In genomic region chr4:61507091-61507490, GRCh38 we compare ENCODE assay signal across 23 cellular contexts.
DNase-seq lines count a peak whose midpoint lies in the region; ATAC-seq, FAIRE-seq and TF ChIP-seq lines count a peak whose summit lies in the region.
"Had no signal": no experiment of that assay in that cellular context is flagged by ENCODE, and none has a peak within 500 bp of the region (broad histone marks: within the 10 kb centered on the region; RNA-seq: fewer than 3 reads in every experiment).

No MANE protein-coding gene starts in this region.

- intact Hi-C loops in testis (cut with DNase I; ENCODE audit: low total_unique reads), result no loop called here

- H3K36me3 Mint-ChIP-seq in astrocyte (ENCODE audit: low read depth, unreplicated experiment), result no peaks in the 10 kb centered on the region
- peaks cover 16% of the 10 kb centered on the region for H3K36me3 Mint-ChIP-seq in neural crest cell (ENCODE audit: low read depth)
- H3K36me3 Mint-ChIP-seq: CD4-positive, alpha-beta memory T cell had no signal

- H3K36me3 ChIP-seq in astrocyte (ENCODE audit: insufficient read depth, low read length), result no peaks in the 10 kb centered on the region
- H3K36me3 ChIP-seq in testis (ENCODE audit: low read depth, missing control alignments), result no peaks in the 10 kb centered on the region
- H3K36me3 ChIP-seq: BLaER1 treated with 17β-estradiol and CSF1 and Interleukin-3, amounts not matched to agents 10 nM and 100 nM; HAP-1 had no signal

- no peaks in the 10 kb centered on the region for H3K9me3 ChIP-seq in astrocyte (ENCODE audit: insufficient read depth, low read depth, low read length)
- H3K9me3 ChIP-seq in testis, result no peaks in the 10 kb centered on the region
- H3K9me3 ChIP-seq: HAP-1 had no signal

- H3K27ac ChIP-seq in astrocyte (ENCODE audit: low read depth, low read length) (no peak overlapping the region), testis (no peak overlapping the region)
- H3K27ac ChIP-seq: BLaER1 treated with 17β-estradiol and CSF1 and Interleukin-3, amounts not matched to agents 10 nM and 100 nM; GM23248; RWPE1 had no signal

- no peak for FAIRE-seq in astrocyte (lab: Jason Lieb, UNC)
- peak; percentile 70 for FAIRE-seq in urothelium cell line (lab: Jason Lieb, UNC)
- FAIRE-seq: G401.6, GM12892 had no signal

- no peak overlapping the region for H3K4me3 Mint-ChIP-seq in astrocyte (ENCODE audit: unreplicated experiment)
- peak overlapping the region; percentile 25 for H3K4me3 Mint-ChIP-seq in neural crest cell
- H3K4me3 Mint-ChIP-seq: CD4-positive, alpha-beta memory T cell had no signal

- peaks cover 6% of the 10 kb centered on the region for H3K4me1 Mint-ChIP-seq in astrocyte (ENCODE audit: low read depth, unreplicated experiment)
- peaks cover 33% of the 10 kb centered on the region for H3K4me1 Mint-ChIP-seq in neural crest cell
- H3K4me1 Mint-ChIP-seq: CD4-positive, alpha-beta memory T cell had no signal

- H3K4me1 ChIP-seq in astrocyte (ENCODE audit: insufficient read depth, low read length), result peaks cover 4% of the 10 kb centered on the region
- H3K4me1 ChIP-seq in testis, result no peaks in the 10 kb centered on the region
- H3K4me1 ChIP-seq: BLaER1 treated with 17β-estradiol and CSF1 and Interleukin-3, amounts not matched to agents 10 nM and 100 nM had no signal

- H4K20me1 ChIP-seq in astrocyte (ENCODE audit: insufficient read depth, low read length), result no peaks in the 10 kb centered on the region
- H4K20me1 ChIP-seq: BLaER1 treated with 17β-estradiol and CSF1 and Interleukin-3, amounts not matched to agents 10 nM and 100 nM had no signal

- DNase-seq in NCI-H1930 (lab: John Stamatoyannopoulos, UW), result peak; percentile 62 to 63
- peak; percentile 18 for DNase-seq in astrocyte (ENCODE audit: low read depth)
- DNase-seq in neural crest cell (ENCODE audit: low read depth, low spot score), result no peak
- DNase-seq in urothelium cell line (ENCODE audit: low spot score), result no peak
- DNase-seq in testis, result no peak
- no peak for DNase-seq in SIG-M5 (lab: John Stamatoyannopoulos, UW)
- DNase-seq: Calu3; CD4-positive, alpha-beta memory T cell; DMS153; GM23248; KBM-7; MM.1S; NCI-H1092 treated with DMSO at 0.1 percent for 48 hours; NCI-H1694; NK-92 treated with Interleukin-12 subunit alpha and Interleukin-12 subunit beta, amount 100 ng/mL, for 24 hours; SHP77 treated with DMSO at 0.1 percent for 48 hours had no signal

- no peak overlapping the region for H3K4me2 ChIP-seq in astrocyte (ENCODE audit: low read length)
- H3K4me2 ChIP-seq: BLaER1 treated with 17β-estradiol and CSF1 and Interleukin-3, amounts not matched to agents 10 nM and 100 nM had no signal

- H3K27ac Mint-ChIP-seq in astrocyte (ENCODE audit: unreplicated experiment) (no peak overlapping the region), neural crest cell (ENCODE audit: unreplicated experiment) (no peak overlapping the region)
- H3K27ac Mint-ChIP-seq: CD4-positive, alpha-beta memory T cell had no signal

- H2AFZ ChIP-seq in astrocyte (ENCODE audit: low read depth, low read length), result no peak overlapping the region
- H2AFZ ChIP-seq: GM23248 had no signal

- no peak for TF ChIP-seq CTCF in astrocyte (IDR thresholded peaks at IDR 0.05; ENCODE audit: insufficient read depth, low read depth, low read length)
- no peak for TF ChIP-seq CTCF in neural crest cell (conservative IDR thresholded peaks at IDR 0.05)
- TF ChIP-seq CTCF in testis (IDR thresholded peaks at IDR 0.05), result no peak

- no peaks in the 10 kb centered on the region for H3K27me3 ChIP-seq in astrocyte (ENCODE audit: insufficient read depth, low read length)
- H3K27me3 ChIP-seq in testis, result no peaks in the 10 kb centered on the region
- H3K27me3 ChIP-seq: BLaER1 treated with 17β-estradiol and CSF1 and Interleukin-3, amounts not matched to agents 10 nM and 100 nM had no signal

- TF ChIP-seq POLR2A in testis (IDR thresholded peaks at IDR 0.05), result no peak

- no peak overlapping the region for H3K9ac ChIP-seq in astrocyte (ENCODE audit: low read length)
- H3K9ac ChIP-seq: BLaER1 treated with 17β-estradiol and CSF1 and Interleukin-3, amounts not matched to agents 10 nM and 100 nM; GM23248 had no signal

- H3K79me2 ChIP-seq in astrocyte (ENCODE audit: insufficient read depth, low read length), result no peaks in the 10 kb centered on the region

- H3K9me3 Mint-ChIP-seq in astrocyte (ENCODE audit: unreplicated experiment) (no peaks in the 10 kb centered on the region), neural crest cell (peaks cover 12% of the 10 kb centered on the region)

- H3K27me3 Mint-ChIP-seq in astrocyte (ENCODE audit: low read depth, unreplicated experiment) (no peaks in the 10 kb centered on the region), neural crest cell (ENCODE audit: low read depth) (no peaks in the 10 kb centered on the region)
- H3K27me3 Mint-ChIP-seq: CD4-positive, alpha-beta memory T cell had no signal

- H3K4me3 ChIP-seq in astrocyte (ENCODE audit: insufficient read depth, low read depth, low read length) (no peak overlapping the region), testis (no peak overlapping the region)
- H3K4me3 ChIP-seq: BLaER1 treated with 17β-estradiol and CSF1 and Interleukin-3, amounts not matched to agents 10 nM and 100 nM; GM23248; HAP-1 had no signal

- 41 to 56% methylated on average over 2 of the region's 2 CpGs for WGBS in testis, 2 donors

- ATAC-seq in HG02678 (IDR thresholded peaks at IDR 0.05; ENCODE audit: unreplicated experiment), result no peak
- ATAC-seq: SK-N-SH treated with all-trans-retinoic acid at 6 μM for 48 hours had no signal

Comparison
In these comparisons a context has a peak if more than half of its experiments do, and no peak if none do; other contexts are left out.
1. DNase-seq: peak in NCI-H1930 (2 of 2) and astrocyte (single experiment); none in neural crest cell (single experiment), urothelium cell line (single experiment), testis (single experiment) and SIG-M5 (single experiment).